Comparison of ENCODE assay signal across 1 cellular context in genomic region chr1:226309398-226310122, GRCh38.
TF ChIP-seq lines count a peak whose summit lies in the region.

No MANE protein-coding gene starts in this region.

TF ChIP-seq in K562, 482 proteins besides CTCF, POLR2A, EP300 and RAD21 (continued from another document and continues in another):
- no peak for TF ChIP-seq AFF1 (IDR thresholded peaks at IDR 0.05; ENCODE audit: low read depth in 1 of 2, partially characterized antibody in 2 of 2)
- no peak for TF ChIP-seq MTA1 (IDR thresholded peaks at IDR 0.05; ENCODE audit: borderline replicate concordance)
- no peak for TF ChIP-seq POLR3G (IDR thresholded peaks at IDR 0.05; ENCODE audit: extremely low read depth, insufficient read length, insufficient replicate concordance)
- no peak for TF ChIP-seq ZNF134 (CRISPR knock-in tag; conservative IDR thresholded peaks at IDR 0.05)
- TF ChIP-seq SREBF1 (IDR thresholded peaks at IDR 0.05; ENCODE audit: borderline replicate concordance, low read depth, low read length): no peak
- peak; percentile 20; the same call in 1 of the 2 replicates for TF ChIP-seq ZNF449 (CRISPR knock-in tag; IDR thresholded peaks at IDR 0.05)
- TF ChIP-seq ZNF197 (CRISPR knock-in tag; IDR thresholded peaks at IDR 0.05; ENCODE audit: low read depth): peak; percentile 76; the same call in 1 of the 2 replicates
- no peak for TF ChIP-seq ZNF124 (CRISPR knock-in tag; IDR thresholded peaks at IDR 0.05)
- TF ChIP-seq CBX3 (IDR thresholded peaks at IDR 0.05; ENCODE audit: borderline replicate concordance in 1 of 2, low read length in 2 of 2): no peak
- TF ChIP-seq ARID2 (IDR thresholded peaks at IDR 0.05): no peak
- no peak; the same call in 1 of the 2 replicates for TF ChIP-seq TOE1 (IDR thresholded peaks at IDR 0.05; ENCODE audit: borderline replicate concordance)
- TF ChIP-seq TOE1 (CRISPR knock-in tag; IDR thresholded peaks at IDR 0.05; ENCODE audit: borderline replicate concordance, low read depth): no peak
- TF ChIP-seq MEF2D (tag; conservative IDR thresholded peaks at IDR 0.05; ENCODE audit: low read depth): no peak
- TF ChIP-seq ZNF140 (CRISPR knock-in tag; IDR thresholded peaks at IDR 0.05): no peak
- TF ChIP-seq IFI16 (CRISPR knock-in tag; IDR thresholded peaks at IDR 0.05): no peak
- no peak for TF ChIP-seq RB1 (IDR thresholded peaks at IDR 0.05; ENCODE audit: low read depth)
- no peak for TF ChIP-seq KDM1A (IDR thresholded peaks at IDR 0.05)
- TF ChIP-seq ZBTB34 (CRISPR knock-in tag; IDR thresholded peaks at IDR 0.05): no peak
- no peak for TF ChIP-seq THRAP3 (IDR thresholded peaks at IDR 0.05; ENCODE audit: borderline replicate concordance)
- TF ChIP-seq CEBPZ (IDR thresholded peaks at IDR 0.05; ENCODE audit: borderline replicate concordance, low read depth, low read length): no peak
- no peak for TF ChIP-seq GMEB1 (CRISPR knock-in tag; IDR thresholded peaks at IDR 0.05)
- no peak for TF ChIP-seq FOXJ3 (CRISPR knock-in tag; IDR thresholded peaks at IDR 0.05)
- peak; percentile 19; the same call in 1 of the 2 replicates for TF ChIP-seq ATF7 (IDR thresholded peaks at IDR 0.05)
- TF ChIP-seq TCF7L2 (IDR thresholded peaks at IDR 0.05; ENCODE audit: low read depth, low read length): no peak
- TF ChIP-seq DLX4 (CRISPR knock-in tag; IDR thresholded peaks at IDR 0.05): no peak
- no peak for TF ChIP-seq RFX1 (IDR thresholded peaks at IDR 0.05)
- no peak for TF ChIP-seq KAT2B (IDR thresholded peaks at IDR 0.05; ENCODE audit: low read depth, low read length)
- TF ChIP-seq STAG1 (CRISPR knock-in tag; IDR thresholded peaks at IDR 0.05; ENCODE audit: borderline replicate concordance): no peak
- TF ChIP-seq ZBTB17 (CRISPR knock-in tag; IDR thresholded peaks at IDR 0.05): peak; percentile 78; the same call in 1 of the 2 replicates
- TF ChIP-seq PPARD (CRISPR knock-in tag; IDR thresholded peaks at IDR 0.05): no peak
- TF ChIP-seq NCOR1 (IDR thresholded peaks at IDR 0.05): no peak
- no peak for TF ChIP-seq GTF2A2 (tag; IDR thresholded peaks at IDR 0.05)
- TF ChIP-seq SAP30 (IDR thresholded peaks at IDR 0.05; ENCODE audit: borderline replicate concordance, insufficient read depth, low read depth, low read length, poor library complexity, severe bottlenecking): no peak
- no peak for TF ChIP-seq PRMT5 (CRISPR knock-in tag; IDR thresholded peaks at IDR 0.05)
- TF ChIP-seq STAT5B (CRISPR knock-in tag; IDR thresholded peaks at IDR 0.05): no peak
- no peak for TF ChIP-seq MTF1 (CRISPR knock-in tag; IDR thresholded peaks at IDR 0.05; ENCODE audit: borderline replicate concordance)
- no peak for TF ChIP-seq GATAD2B (IDR thresholded peaks at IDR 0.05; ENCODE audit: borderline replicate concordance)
- no peak for TF ChIP-seq CBFA2T3 (IDR thresholded peaks at IDR 0.05)
- no peak for TF ChIP-seq HNRNPK (IDR thresholded peaks at IDR 0.05; ENCODE audit: low read depth, low read length, poor library complexity, severe bottlenecking)
- TF ChIP-seq CCAR2 (IDR thresholded peaks at IDR 0.05; ENCODE audit: low read depth, low read length): no peak
- no peak for TF ChIP-seq ELF4 (CRISPR knock-in tag; IDR thresholded peaks at IDR 0.05)
- peak in 1 of 2 experiments; percentile 35; a peak in 1 of 4 replicates for TF ChIP-seq FOXA3 (CRISPR knock-in tag; conservative IDR thresholded peaks at IDR 0.05 in 1 of 2, IDR thresholded peaks at IDR 0.05 in 1 of 2)
- no peak; the same call in 1 of the 2 replicates for TF ChIP-seq ZBTB1 (CRISPR knock-in tag; IDR thresholded peaks at IDR 0.05; ENCODE audit: borderline replicate concordance, low read depth)
- no peak for TF ChIP-seq DACH1 (IDR thresholded peaks at IDR 0.05; ENCODE audit: partially characterized antibody)
- TF ChIP-seq NELFE (IDR thresholded peaks at IDR 0.05; ENCODE audit: insufficient read depth, insufficient read length): no peak
- no peak for TF ChIP-seq CAMTA2 (CRISPR knock-in tag; conservative IDR thresholded peaks at IDR 0.05)
- peak; percentile 16; the same call in 1 of the 2 replicates for TF ChIP-seq HLTF (IDR thresholded peaks at IDR 0.05)
- no peak for TF ChIP-seq XRCC4 (IDR thresholded peaks at IDR 0.05; ENCODE audit: extremely low read depth, insufficient read depth, insufficient read length)
- TF ChIP-seq RBM17 (IDR thresholded peaks at IDR 0.05; ENCODE audit: borderline replicate concordance, low read depth, low read length): no peak
- peak; percentile 49; the same call in 1 of the 2 replicates for TF ChIP-seq ELF2 (CRISPR knock-in tag; IDR thresholded peaks at IDR 0.05)
- no peak; the same call in 1 of the 2 replicates for TF ChIP-seq ETS1 (conservative IDR thresholded peaks at IDR 0.05; ENCODE audit: control insufficient read depth, low read depth, low read length)
- no peak for TF ChIP-seq BRD9 (IDR thresholded peaks at IDR 0.05; ENCODE audit: low read depth, partially characterized antibody)
- no peak for TF ChIP-seq PHTF2 (CRISPR knock-in tag; IDR thresholded peaks at IDR 0.05)
- TF ChIP-seq PREB (CRISPR knock-in tag; IDR thresholded peaks at IDR 0.05): no peak
- TF ChIP-seq GATAD2A (IDR thresholded peaks at IDR 0.05): 0 out of 2 replicates have a peak, but pooled peaks have one; percentile 18
- 0 out of 2 replicates have a peak, but pooled peaks have one; percentile 26 for TF ChIP-seq TSC22D4 (tag; IDR thresholded peaks at IDR 0.05)
- no peak for TF ChIP-seq HMG20A (CRISPR knock-in tag; conservative IDR thresholded peaks at IDR 0.05)
- no peak for TF ChIP-seq CHD4 (IDR thresholded peaks at IDR 0.05; ENCODE audit: insufficient read depth, insufficient replicate concordance, low read depth, low read length, poor library complexity, severe bottlenecking)
